In the genomic region with DNA sequence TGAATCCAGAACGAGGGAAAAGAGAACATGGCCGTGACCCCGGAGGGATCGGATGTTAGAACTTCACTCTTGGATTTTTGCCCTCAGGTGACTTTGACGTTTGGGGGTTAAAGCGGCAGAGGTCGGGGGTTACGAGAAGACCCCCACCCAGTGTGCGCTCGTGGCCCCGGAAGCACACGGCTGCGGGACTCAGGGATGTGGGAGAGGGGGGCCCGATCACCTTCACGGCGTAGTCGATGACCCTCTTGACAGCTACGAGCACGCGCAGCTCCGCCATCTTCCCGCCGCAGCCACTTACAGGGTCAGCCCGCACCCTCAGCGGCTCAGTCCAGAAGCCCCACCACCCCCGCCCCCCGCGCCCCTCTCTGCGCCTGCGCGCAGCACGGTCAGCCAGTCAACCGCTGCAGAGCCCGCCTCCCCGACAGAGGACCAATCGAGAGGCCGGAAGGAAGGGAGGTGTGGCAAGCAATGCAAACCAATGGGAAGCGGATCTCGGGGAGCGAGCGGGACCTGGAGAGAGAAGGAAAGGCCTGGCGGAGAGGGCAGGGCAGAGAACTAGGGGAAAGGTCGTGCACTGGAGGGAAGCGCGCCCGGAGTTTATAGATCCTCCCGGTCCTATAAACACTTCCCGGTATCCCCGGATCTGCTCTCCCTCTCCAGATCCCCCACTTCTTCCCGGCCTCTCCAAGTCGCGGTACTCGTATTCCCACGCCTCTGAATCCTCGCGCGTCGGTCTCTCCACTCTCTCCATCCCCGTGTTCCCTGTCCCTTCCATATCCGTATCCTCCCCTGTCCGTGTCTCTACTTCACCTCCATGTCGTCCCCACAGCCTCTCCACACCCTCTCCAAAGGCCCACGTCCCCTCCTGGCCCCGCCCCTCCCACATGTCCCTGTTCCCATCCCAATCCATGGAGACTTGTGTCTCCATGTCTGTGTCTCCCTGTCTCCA, we compare ENCODE assay signal across 8 cellular contexts. TPM values are rescaled to one million over a fixed set of nuclear protein-coding genes. Genes with fewer than 3 reads are reported as not detected.
DNase-seq lines count a peak whose midpoint lies in the region; ATAC-seq and TF ChIP-seq lines count a peak whose summit lies in the region.

A gene (minus strand): TSS at position 339 of the 949 bp plus-strand sequence. CDS start 62 bp downstream, at position 277.

- H3K27me3 ChIP-seq in Caco-2 (replicated peaks; ENCODE audit: control insufficient read depth, insufficient read depth, low read length), result no peaks in the 10 kb centered on the region

- BruUV-seq in Caco-2 (replicated peaks; lab: Mats Ljungman, UMichigan), result TSS peak; percentile 38

- peaks cover 36% of the 10 kb centered on the region for H3K36me3 Mint-ChIP-seq in Caco-2 (ENCODE audit: insufficient read depth, unreplicated experiment)
- no peaks in the 10 kb centered on the region for H3K36me3 Mint-ChIP-seq in activated naive CD4-positive, alpha-beta T cell treated with anti-CD3 and anti-CD28 coated beads, Interleukin-2, amount 50 U/mL, for 24 hours

- H3K9me3 ChIP-seq in Caco-2 (no peaks in the 10 kb centered on the region), KOPT-K1 (ENCODE audit: insufficient read depth, low read length, poor library complexity, severe bottlenecking) (no peaks in the 10 kb centered on the region)

- DNase-seq in Caco-2 (peak; percentile 98 to 100), SKM-1 (lab: John Stamatoyannopoulos, UW; ENCODE audit: unreplicated experiment) (peak; percentile 83), globus pallidus (ENCODE audit: low spot score) (peak; percentile 99), nucleus accumbens (lab: John Stamatoyannopoulos, UW) (peak; percentile 74 to 98 (median 96)), substantia nigra (lab: John Stamatoyannopoulos, UW) (peak; percentile 69 to 98 (median 96))

- H3K27ac ChIP-seq in KOPT-K1 (ENCODE audit: low read depth, low read length, poor library complexity, severe bottlenecking), result peak within 1 kb of the TSS; percentile 82
- H3K27ac ChIP-seq in substantia nigra (ENCODE audit: low read depth, low read length, poor library complexity, severe bottlenecking), result peak within 1 kb of the TSS; percentile 93

- no peaks in the 10 kb centered on the region for H3K27me3 Mint-ChIP-seq in Caco-2 (ENCODE audit: insufficient read depth, unreplicated experiment)
- H3K27me3 Mint-ChIP-seq in activated naive CD4-positive, alpha-beta T cell treated with anti-CD3 and anti-CD28 coated beads, Interleukin-2, amount 50 U/mL, for 24 hours, result no peaks in the 10 kb centered on the region

- H3K4me1 Mint-ChIP-seq in Caco-2 (ENCODE audit: low read depth, unreplicated experiment), result peaks cover 30% of the 10 kb centered on the region
- peaks cover 67% of the 10 kb centered on the region for H3K4me1 Mint-ChIP-seq in activated naive CD4-positive, alpha-beta T cell treated with anti-CD3 and anti-CD28 coated beads, Interleukin-2, amount 50 U/mL, for 24 hours

- peak; percentile 43 for ATAC-seq in GM21526 (IDR thresholded peaks at IDR 0.05; ENCODE audit: low FRiP score, unreplicated experiment)

- H3K4me3 ChIP-seq in Caco-2 (ENCODE audit: low read depth, low read length), result peak within 1 kb of the TSS; percentile 77

- no peaks in the 10 kb centered on the region for H3K9me3 Mint-ChIP-seq in Caco-2 (ENCODE audit: unreplicated experiment)
- H3K9me3 Mint-ChIP-seq in activated naive CD4-positive, alpha-beta T cell treated with anti-CD3 and anti-CD28 coated beads, Interleukin-2, amount 50 U/mL, for 24 hours, result no peaks in the 10 kb centered on the region

- no peak for TF ChIP-seq CTCF in Caco-2 (IDR thresholded peaks at IDR 0.05; ENCODE audit: insufficient read depth in 1 of 2, low read depth in 1 of 2, low read length in 1 of 2, severe bottlenecking in 1 of 2, unreplicated experiment in 1 of 2)

- intact Hi-C loops in Caco-2 (cut with micrococcal nuclease; ENCODE audit: unreplicated experiment), result loop anchor here (2.0 kb wide), 1 partner anchor 16 kb away; no protein-coding TSS in a partner anchor

- H3K36me3 ChIP-seq in Caco-2 (ENCODE audit: control insufficient read depth, insufficient read depth, low read length), result 0 out of 2 replicates have a peak, but pooled peaks cover 1% of the 10 kb centered on the region
- H3K36me3 ChIP-seq in KOPT-K1 (ENCODE audit: insufficient read depth, low read length), result no peaks in the 10 kb centered on the region

- peak within 1 kb of the TSS; percentile 94 for H3K4me3 Mint-ChIP-seq in Caco-2 (ENCODE audit: unreplicated experiment)
- peak within 1 kb of the TSS; percentile 100 for H3K4me3 Mint-ChIP-seq in activated naive CD4-positive, alpha-beta T cell treated with anti-CD3 and anti-CD28 coated beads, Interleukin-2, amount 50 U/mL, for 24 hours

- POLR2A ChIA-PET in Caco-2 (lab: Charles Lee), result interaction anchor here (0.5 to 1.7 kb wide), 7 partner anchors 9 to 228 kb away, joined by 3 to 52 read pairs (median 11); a partner anchor contains a TSS

- peak within 1 kb of the TSS; percentile 100 for H3K27ac Mint-ChIP-seq in Caco-2 (ENCODE audit: unreplicated experiment)
- peak within 1 kb of the TSS; percentile 97 for H3K27ac Mint-ChIP-seq in activated naive CD4-positive, alpha-beta T cell treated with anti-CD3 and anti-CD28 coated beads, Interleukin-2, amount 50 U/mL, for 24 hours

- peaks cover 43% of the 10 kb centered on the region for H3K4me1 ChIP-seq in Caco-2

- CTCF ChIA-PET in Caco-2 (lab: Charles Lee), result interaction anchor here (0.5 to 1.6 kb wide), 3 partner anchors 12 to 290 kb away, joined by 4 to 24 read pairs (median 11); no protein-coding TSS in a partner anchor

RNA-seq across cellular contexts. Expression of the gene that starts here (rescaled TPM):
- 228 and 239 TPM in 2 replicates for total RNA-seq in Caco-2 (2022)

Comparison
In these comparisons a context has a peak if more than half of its experiments do, and no peak if none do; other contexts are left out.
1. Peak in every context shown above with its lines: DNase-seq, ATAC-seq, H3K4me3 ChIP-seq and H3K27ac ChIP-seq.